Comparison of ENCODE assay signal across 24 cellular contexts in genomic region chr18:55570966-55571365, GRCh38.
"Had no signal": no experiment of that assay in that cellular context is flagged by ENCODE, and none has a peak within 500 bp of the region (broad histone marks: within the 10 kb centered on the region; RNA-seq: fewer than 3 reads in every experiment).

No MANE protein-coding gene starts in this region.

- H3K36me3 Mint-ChIP-seq: IgD-negative memory B cell had no signal

- H3K27ac ChIP-seq: KMS-11, PC-9, Peyer's patch, SJCRH30 had no signal

- H2AFZ ChIP-seq: PC-9 had no signal

- ATAC-seq: K562, Right ventricle myocardium inferior, SK-N-SH treated with all-trans-retinoic acid at 6 μM for 48 hours had no signal

- H3K27ac Mint-ChIP-seq: IgD-negative memory B cell had no signal

- H3K9ac ChIP-seq: KMS-11 had no signal

- H3K4me3 ChIP-seq: K562, PC-9, Peyer's patch, SJCRH30 had no signal

- H3K27me3 ChIP-seq: Peyer's patch, SJCRH30 had no signal

- H3K4me1 ChIP-seq: Peyer's patch, SJCRH30 had no signal

- DNase-seq: Kasumi-1, MM.1S, NCI-H1048, NCI-H1105, NCI-H1417, NCI-H146, NCI-H1694 treated with DMSO at 0.1 percent for 48 hours, NCI-H1930, NCI-H2081, NCI-H2107, NCI-H2227 treated with DMSO at 0.1 percent for 48 hours, NCI-H524, NCI-H69, NCI-H774, OCI-M1, PC-9, Peyer's patch, SHP77 treated with DMSO at 0.1 percent for 48 hours, SJCRH30 had no signal

- H3K4me3 Mint-ChIP-seq: IgD-negative memory B cell had no signal

- H3K4me2 ChIP-seq: KMS-11, PC-9 had no signal
